Comparison of ENCODE assay signal across 17 cellular contexts in genomic region chr17:7633093-7633492, GRCh38. TPM values are rescaled to one million over a fixed set of nuclear protein-coding genes. Genes with fewer than 3 reads are reported as not detected.
DNase-seq lines count a peak whose midpoint lies in the region; ATAC-seq and TF ChIP-seq lines count a peak whose summit lies in the region.
"Had no signal": no experiment of that assay in that cellular context is flagged by ENCODE, and none has a peak within 500 bp of the region (broad histone marks: within the 10 kb centered on the region; RNA-seq: fewer than 3 reads in every experiment).

No MANE protein-coding gene starts in this region.

- no peak for TF ChIP-seq RAD21 in HCT116 (IDR thresholded peaks at IDR 0.05; ENCODE audit: low read depth)

- H3K27me3 ChIP-seq in HCT116 (ENCODE audit: insufficient read depth, low read length): no peaks in the 10 kb centered on the region
- H3K27me3 ChIP-seq: breast epithelium, left lung, MG63, thyroid gland had no signal

- no peaks in the 10 kb centered on the region for H3K36me3 Mint-ChIP-seq in activated CD4-positive, alpha-beta memory T cell treated with anti-CD3 and anti-CD28 coated beads, Interleukin-2, amount 10 ng/mL, durations not matched to agents 7 days and 5 days (ENCODE audit: low read depth)
- H3K36me3 Mint-ChIP-seq: activated naive CD4-positive, alpha-beta T cell treated with anti-CD3 and anti-CD28 coated beads, Interleukin-2, amount 50 U/mL, for 24 hours had no signal

- RAD21 ChIA-PET in HCT116 (lab: Charles Lee; ENCODE audit: low non-redundant PET in 1 of 2, low total read pairs in 2 of 2, uncharacterized antibody in 2 of 2, unreplicated experiment in 2 of 2): interaction anchor here (1.0 kb wide), 2 partner anchors 54 kb away, joined by 3 to 5 read pairs; partner anchors contain the start of gene TP53 (in 2 of the 2)

- no peaks in the 10 kb centered on the region for H3K27me3 Mint-ChIP-seq in activated CD4-positive, alpha-beta memory T cell treated with anti-CD3 and anti-CD28 coated beads, Interleukin-2, amount 10 ng/mL, durations not matched to agents 7 days and 5 days
- H3K27me3 Mint-ChIP-seq: activated CD4-positive, alpha-beta T cell treated with anti-CD3 and anti-CD28 coated beads for 36 hours; activated naive CD4-positive, alpha-beta T cell treated with anti-CD3 and anti-CD28 coated beads, Interleukin-2, amount 50 U/mL, for 24 hours had no signal

- H3K9me2 ChIP-seq in HCT116 (ENCODE audit: insufficient read depth): no peaks in the 10 kb centered on the region

- peak; percentile 48; the same call in 1 of the 2 replicates for ATAC-seq in HCT116
- ATAC-seq: effector memory CD8-positive, alpha-beta T cell had no signal

- no peak overlapping the region for H3K4me3 Mint-ChIP-seq in activated CD4-positive, alpha-beta memory T cell treated with anti-CD3 and anti-CD28 coated beads, Interleukin-2, amount 10 ng/mL, durations not matched to agents 7 days and 5 days
- H3K4me3 Mint-ChIP-seq: activated CD4-positive, alpha-beta T cell treated with anti-CD3 and anti-CD28 coated beads for 36 hours; activated naive CD4-positive, alpha-beta T cell treated with anti-CD3 and anti-CD28 coated beads, Interleukin-2, amount 50 U/mL, for 24 hours; effector memory CD8-positive, alpha-beta T cell; T-helper 2 cell treated with Interferon-gamma antibody and Interleukin-4, amounts not matched to agents 5 μg/mL and 100 μg/mL, for 36 hours had no signal

- DNase-seq in HCT116 (ENCODE audit: low read depth, low spot score) (no peak), choroid plexus epithelial cell (ENCODE audit: low read depth) (no peak), glomerular visceral epithelial cell (ENCODE audit: extremely low spot score) (no peak)
- DNase-seq in activated CD4-positive, alpha-beta memory T cell treated with anti-CD3 and anti-CD28 coated beads, Interleukin-2, amount 10 ng/mL, durations not matched to agents 7 days and 5 days: no peak
- DNase-seq: activated T-cell treated with anti-CD3 and anti-CD28 coated beads for 4 hours; effector memory CD8-positive, alpha-beta T cell; GOT3; left lung; MG63; Right ventricle myocardium superior; small intestine had no signal

- no peak overlapping the region for H3K4me2 ChIP-seq in HCT116 (ENCODE audit: low read length)

- POLR2A ChIA-PET in HCT116 (lab: Charles Lee): interaction anchor here (1.0 to 3.7 kb wide), 3 partner anchors 12 to 54 kb away, joined by 5 to 31 read pairs (median 6); partner anchors contain the start of genes MPDU1, TP53 and WRAP53
- POLR2A ChIA-PET in activated CD4-positive, alpha-beta memory T cell treated with anti-CD3 and anti-CD28 coated beads, Interleukin-2, amount 10 ng/mL, durations not matched to agents 7 days and 5 days (lab: Charles Lee): interaction anchor here (0.5 to 6.4 kb wide), 4 partner anchors 18 to 212 kb away, joined by 3 to 57 read pairs (median 4); partner anchors contain the start of genes FXR2, TP53 and WRAP53

- no peaks in the 10 kb centered on the region for H3K79me2 ChIP-seq in HCT116 (ENCODE audit: insufficient read depth, low read length)

- BruUV-seq in HCT116 (replicated peaks; lab: Mats Ljungman, UMichigan): no TSS peak

- no peaks in the 10 kb centered on the region for H4K20me1 ChIP-seq in HCT116 (ENCODE audit: insufficient read depth)

- H3K27ac ChIP-seq in HCT116 (ENCODE audit: low read depth, low read length) (no peak overlapping the region), temporal lobe (ENCODE audit: low read depth, low read length) (peak overlapping the region; percentile 13)
- H3K27ac ChIP-seq: breast epithelium, left lung, thyroid gland had no signal

- no peak for TF ChIP-seq POLR2A in HCT116 (IDR thresholded peaks at IDR 0.05; ENCODE audit: borderline replicate concordance, extremely low read depth, insufficient read depth, insufficient read length)

- no peak overlapping the region for H3K27ac Mint-ChIP-seq in activated CD4-positive, alpha-beta memory T cell treated with anti-CD3 and anti-CD28 coated beads, Interleukin-2, amount 10 ng/mL, durations not matched to agents 7 days and 5 days
- H3K27ac Mint-ChIP-seq: activated CD4-positive, alpha-beta T cell treated with anti-CD3 and anti-CD28 coated beads for 36 hours; activated naive CD4-positive, alpha-beta T cell treated with anti-CD3 and anti-CD28 coated beads, Interleukin-2, amount 50 U/mL, for 24 hours; T-helper 2 cell treated with Interferon-gamma antibody and Interleukin-4, amounts not matched to agents 5 μg/mL and 100 μg/mL, for 36 hours had no signal

- no peaks in the 10 kb centered on the region for H3K9me3 ChIP-seq in HCT116 (ENCODE audit: control insufficient read depth in 1 of 2, insufficient read depth in 1 of 2, low read depth in 1 of 2, low read length in 2 of 2)
- H3K9me3 ChIP-seq: breast epithelium, left lung, MG63, thyroid gland had no signal

- H3K4me3 ChIP-seq in HCT116 (replicated peaks in 1 of 2; ENCODE audit: low read depth in 1 of 2, low read length in 2 of 2) (no peak overlapping the region), choroid plexus epithelial cell (ENCODE audit: low read depth, low read length) (no peak overlapping the region)
- H3K4me3 ChIP-seq: breast epithelium, left lung, MG63, thyroid gland had no signal

- no peaks in the 10 kb centered on the region for H3K9me3 Mint-ChIP-seq in activated CD4-positive, alpha-beta memory T cell treated with anti-CD3 and anti-CD28 coated beads, Interleukin-2, amount 10 ng/mL, durations not matched to agents 7 days and 5 days
- H3K9me3 Mint-ChIP-seq: activated naive CD4-positive, alpha-beta T cell treated with anti-CD3 and anti-CD28 coated beads, Interleukin-2, amount 50 U/mL, for 24 hours; effector memory CD8-positive, alpha-beta T cell; T-helper 2 cell treated with Interferon-gamma antibody and Interleukin-4, amounts not matched to agents 5 μg/mL and 100 μg/mL, for 36 hours had no signal

- H3K4me1 ChIP-seq in HCT116 (ENCODE audit: control insufficient read depth in 1 of 2, insufficient read depth in 2 of 2, low read length in 2 of 2): peaks cover 1 to 7% of the 10 kb centered on the region in 2 experiments; a peak in 3 of 4 replicates
- H3K4me1 ChIP-seq: breast epithelium had no signal

- H3K4me1 Mint-ChIP-seq in activated CD4-positive, alpha-beta memory T cell treated with anti-CD3 and anti-CD28 coated beads, Interleukin-2, amount 10 ng/mL, durations not matched to agents 7 days and 5 days: peaks cover 2% of the 10 kb centered on the region
- H3K4me1 Mint-ChIP-seq: activated CD4-positive, alpha-beta T cell treated with anti-CD3 and anti-CD28 coated beads for 36 hours had no signal

- 0 out of 6 replicates have a peak, but pooled peaks of 1 of the 3 experiments have one; percentile 12 for TF ChIP-seq CTCF in HCT116 (IDR thresholded peaks at IDR 0.05 in 2 of 3, conservative IDR thresholded peaks at IDR 0.05 in 1 of 3; ENCODE audit: borderline replicate concordance in 1 of 3, insufficient read depth in 1 of 3, low read depth in 2 of 3, low read length in 2 of 3)
- peak; percentile 9 for TF ChIP-seq CTCF in choroid plexus epithelial cell (conservative IDR thresholded peaks at IDR 0.05; ENCODE audit: low read depth, low read length)

- H2AFZ ChIP-seq in HCT116 (ENCODE audit: low read depth, low read length, poor library complexity, severe bottlenecking): no peak overlapping the region

- H3K9ac ChIP-seq in HCT116 (ENCODE audit: low read length): no peak overlapping the region

- H3K36me3 ChIP-seq in HCT116 (ENCODE audit: control insufficient read depth in 1 of 2, insufficient read depth in 2 of 2, low read length in 2 of 2): no peaks in the 10 kb centered on the region
- H3K36me3 ChIP-seq: breast epithelium, left lung, MG63, thyroid gland had no signal

- CTCF ChIA-PET in HCT116 (lab: Charles Lee): interaction anchor here (0.6 to 5.4 kb wide), 13 partner anchors 9 to 408 kb away, joined by 3 to 54 read pairs (median 4); partner anchors contain the start of genes MPDU1, TP53 and WRAP53
- CTCF ChIA-PET in activated CD4-positive, alpha-beta memory T cell treated with anti-CD3 and anti-CD28 coated beads, Interleukin-2, amount 10 ng/mL, durations not matched to agents 7 days and 5 days (lab: Charles Lee): interaction anchor here (0.8 to 5.0 kb wide), 12 partner anchors 8 to 98 kb away, joined by 3 to 50 read pairs (median 4); partner anchors contain the start of genes FXR2, TP53 and WRAP53

- intact Hi-C loops in HCT116 (cut with micrococcal nuclease): loop anchor here (5.0 kb wide), 1 partner anchor 424 kb away; no protein-coding TSS in a partner anchor

TF ChIP-seq in HCT116, 20 proteins besides CTCF, POLR2A, EP300 and RAD21 (continues in another document):
- no peak for TF ChIP-seq EGR1 (IDR thresholded peaks at IDR 0.05; ENCODE audit: low read depth)
- no peak for TF ChIP-seq POLR2AphosphoS5 (IDR thresholded peaks at IDR 0.05; ENCODE audit: low read depth, low read length)

RNA-seq across cellular contexts. Expression of gene SHBG, which starts 3.2 kb away (rescaled TPM):
- total RNA-seq in HCT116 (2021; ENCODE audit: unreplicated experiment) (not detected), temporal lobe (not detected)
- polyA plus RNA-seq in HCT116 (2012): 0.07 and 0.22 TPM in 2 replicates
- total RNA-seq in activated CD4-positive, alpha-beta memory T cell treated with anti-CD3 and anti-CD28 coated beads, Interleukin-2, amount 10 ng/mL, durations not matched to agents 7 days and 5 days: not detected

RNA-seq across cellular contexts. Expression of gene SAT2, which starts 5.5 kb away (rescaled TPM):
- total RNA-seq in HCT116 (2021; ENCODE audit: unreplicated experiment) (54.9 TPM), temporal lobe (39.6 TPM)
- 61.7 and 65.5 TPM in 2 replicates for polyA plus RNA-seq in HCT116 (2012)
- total RNA-seq in activated CD4-positive, alpha-beta memory T cell treated with anti-CD3 and anti-CD28 coated beads, Interleukin-2, amount 10 ng/mL, durations not matched to agents 7 days and 5 days: 10 to 100 TPM; 36.2 to 37.9 TPM

RNA-seq across cellular contexts. Expression of gene ATP1B2, which starts 17.6 kb away (rescaled TPM):
- total RNA-seq in HCT116 (2021; ENCODE audit: unreplicated experiment): not detected
- polyA plus RNA-seq in HCT116 (2012): not detected in 2 replicates
- total RNA-seq in temporal lobe: 13.8 TPM
- total RNA-seq in activated CD4-positive, alpha-beta memory T cell treated with anti-CD3 and anti-CD28 coated beads, Interleukin-2, amount 10 ng/mL, durations not matched to agents 7 days and 5 days: under 1 TPM; 0.25 to 0.50 TPM

RNA-seq across cellular contexts. Expression of gene FXR2, which starts 18.4 kb away (rescaled TPM):
- 49.7 TPM for total RNA-seq in HCT116 (2021; ENCODE audit: unreplicated experiment)
- 47.9 and 56.0 TPM in 2 replicates for polyA plus RNA-seq in HCT116 (2012)
- 35.7 TPM for total RNA-seq in temporal lobe
- total RNA-seq in activated CD4-positive, alpha-beta memory T cell treated with anti-CD3 and anti-CD28 coated beads, Interleukin-2, amount 10 ng/mL, durations not matched to agents 7 days and 5 days: 10 to 100 TPM; 30.4 to 31.2 TPM

RNA-seq across cellular contexts. Expression of gene SOX15, which starts 43.2 kb away (rescaled TPM):
- total RNA-seq in HCT116 (2021; ENCODE audit: unreplicated experiment) (0.69 TPM), temporal lobe (0.49 TPM)
- 1.0 and 1.2 TPM in 2 replicates for polyA plus RNA-seq in HCT116 (2012)
- total RNA-seq in activated CD4-positive, alpha-beta memory T cell treated with anti-CD3 and anti-CD28 coated beads, Interleukin-2, amount 10 ng/mL, durations not matched to agents 7 days and 5 days: under 1 TPM; 0.30 to 0.40 TPM
